Comparison of ENCODE assay signal across 8 cellular contexts in genomic region chr2:224983719-224984388, GRCh38. TPM values are rescaled to one million over a fixed set of nuclear protein-coding genes. Genes with fewer than 3 reads are reported as not detected.
DNase-seq lines count a peak whose midpoint lies in the region; ATAC-seq and TF ChIP-seq lines count a peak whose summit lies in the region.

No MANE protein-coding gene starts in this region.

- CTCF ChIA-PET in T-cell (lab: Charles Lee), result interaction anchor here (0.6 to 1.1 kb wide), 6 partner anchors 8 to 1116 kb away, joined by 3 to 7 read pairs (median 4); no protein-coding TSS in a partner anchor

- H3K9me3 Mint-ChIP-seq in T-cell, result no peaks in the 10 kb centered on the region

- peaks cover 25% of the 10 kb centered on the region for H3K36me3 Mint-ChIP-seq in T-cell

- peak overlapping the region; percentile 34 to 62 (median 42) for H3K4me3 Mint-ChIP-seq in T-cell

- peak overlapping the region; percentile 89 to 94 for H3K27ac Mint-ChIP-seq in T-cell

- TF ChIP-seq POLR2A in gastroesophageal sphincter (IDR thresholded peaks at IDR 0.05), result no peak

- peaks cover 84 to 86% (median 85%) of the 10 kb centered on the region in 3 donors for H3K4me1 Mint-ChIP-seq in T-cell

- TF ChIP-seq CTCF in gastroesophageal sphincter (IDR thresholded peaks at IDR 0.05), result no peak

- H3K36me3 ChIP-seq in gastroesophageal sphincter, result no peaks in the 10 kb centered on the region

- DNase-seq in T-cell (no peak), skeletal muscle cell (ENCODE audit: low read depth) (no peak), germinal center (ENCODE audit: low spot score) (no peak)
- DNase-seq in stimulated activated CD4-positive, alpha-beta T cell treated with anti-CD3 and anti-CD28 coated beads, Interleukin-15, amount 100 ng/mL, for 24 hours, result no peak

- POLR2A ChIA-PET in T-cell (lab: Charles Lee), result interaction anchor here (0.6 to 0.7 kb wide), 4 partner anchors 13 to 105 kb away, joined by 3 to 17 read pairs (median 5); no protein-coding TSS in a partner anchor

- H3K9me3 ChIP-seq in gastroesophageal sphincter, result no peaks in the 10 kb centered on the region

- H3K27me3 Mint-ChIP-seq in T-cell, result no peaks in the 10 kb centered on the region

- H3K27ac ChIP-seq in gastroesophageal sphincter, result peak overlapping the region; percentile 34 to 72 (median 54)

- H3K27me3 ChIP-seq in gastroesophageal sphincter, result no peaks in the 10 kb centered on the region

- H3K4me1 ChIP-seq in gastroesophageal sphincter, result peaks cover 0 to 28% (median 8%) of the 10 kb centered on the region in 3 donors

- TF ChIP-seq EP300 in gastroesophageal sphincter (IDR thresholded peaks at IDR 0.05), result no peak

- WGBS in gastroesophageal sphincter (ENCODE audit: low coverage in 1 of 2), 2 donors, result 9% methylated on average over 6 to 7 of the region's 8 CpGs

- peak in 1 of 4 experiments; percentile 7 for ATAC-seq in T-cell (replicated peaks in 1 of 4)
- no peak for ATAC-seq in gastroesophageal sphincter
- ATAC-seq in HG03457 (IDR thresholded peaks at IDR 0.05; ENCODE audit: unreplicated experiment), result no peak
- ATAC-seq in GM18511 (IDR thresholded peaks at IDR 0.05; ENCODE audit: unreplicated experiment), result no peak

- H3K4me3 ChIP-seq in GM08714 (ENCODE audit: low read length) (peak overlapping the region; percentile 53; the same call in 1 of the 2 replicates), gastroesophageal sphincter (peak overlapping the region; percentile 26 to 37), skeletal muscle cell (ENCODE audit: low read depth, low read length) (peak overlapping the region; percentile 28)

RNA-seq across cellular contexts. Expression of gene DOCK10, which starts 58.4 kb away (rescaled TPM):
- total RNA-seq in T-cell (100 to 1,000 TPM; 206 to 266 (median 235) TPM), gastroesophageal sphincter (10 to 100 TPM in 2 of 4 donors, 1 to 10 TPM in 2; 3.6 to 12.6 (median 7.3) TPM)

Comparison
In these comparisons a context has a peak if more than half of its experiments do, and no peak if none do; other contexts are left out.
1. RNA of gene DOCK10, which starts 58.4 kb away (total RNA-seq): 206 to 266 TPM in T-cell; 3.6 to 12.6 TPM in gastroesophageal sphincter; every median in the first group is over 10 times any median in the second.
2. Peak in every context shown above with its lines, with median percentiles within 50 percentile points of each other: H3K4me3 ChIP-seq.